19 cellular contexts compared by ENCODE assay signal in the genomic region with DNA sequence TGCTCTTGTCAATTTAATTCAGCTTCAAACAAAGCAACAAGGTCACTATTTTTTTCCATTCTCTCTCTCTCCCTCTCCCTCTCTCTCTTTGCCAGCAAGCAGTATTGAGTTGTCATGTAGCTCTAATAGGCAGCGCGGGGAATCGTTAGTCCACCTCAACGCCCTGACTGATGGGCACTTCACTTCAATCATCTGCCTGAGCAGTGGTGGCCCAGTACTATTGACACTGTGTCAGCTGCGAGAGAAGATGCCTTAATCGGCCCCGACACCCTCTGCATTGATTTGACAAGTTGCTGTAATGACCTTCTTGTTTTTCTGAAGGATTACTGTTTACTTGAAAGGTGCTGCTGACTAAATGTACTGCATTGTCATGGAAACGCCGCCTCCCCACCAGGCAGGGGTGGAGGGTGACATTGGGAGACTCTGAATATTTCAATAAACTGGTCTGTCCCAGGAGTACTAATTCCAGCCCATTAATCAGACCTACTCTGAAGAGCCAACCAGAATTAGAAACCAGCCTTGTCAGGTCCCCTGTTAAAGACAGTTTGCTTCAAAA.
DNase-seq lines count a peak whose midpoint lies in the region; ATAC-seq and TF ChIP-seq lines count a peak whose summit lies in the region.
"Had no signal": no experiment of that assay in that cellular context is flagged by ENCODE, and none has a peak within 500 bp of the region (broad histone marks: within the 10 kb centered on the region; RNA-seq: fewer than 3 reads in every experiment).

No MANE protein-coding gene starts in this region.

- no peak overlapping the region for H3K4me2 ChIP-seq in osteoblast (ENCODE audit: insufficient read depth, low read length)
- H3K4me2 ChIP-seq: KMS-11 had no signal

- H3K9ac ChIP-seq in endocrine pancreas (ENCODE audit: control insufficient read depth, insufficient read depth, low read length): no peak overlapping the region
- H3K9ac ChIP-seq: KMS-11 had no signal

- no peak for TF ChIP-seq CTCF in osteoblast (IDR thresholded peaks at IDR 0.05; ENCODE audit: extremely low read depth, low read depth, low read length)

- no peaks in the 10 kb centered on the region for H3K27me3 ChIP-seq in endocrine pancreas (ENCODE audit: control insufficient read depth, insufficient read depth, low read length)
- peaks cover 9% of the 10 kb centered on the region for H3K27me3 ChIP-seq in osteoblast (ENCODE audit: insufficient read depth, low read length)
- H3K27me3 ChIP-seq: SJSA1 had no signal

- peak overlapping the region; percentile 32 for H3K4me3 ChIP-seq in endocrine pancreas (ENCODE audit: control insufficient read depth, insufficient read depth, low read length)
- no peak overlapping the region for H3K4me3 ChIP-seq in osteoblast (ENCODE audit: insufficient read depth, low read length)
- H3K4me3 ChIP-seq: SJSA1 had no signal

- DNase-seq in NCI-H1417 (lab: John Stamatoyannopoulos, UW) (peak in 2 of 3 experiments; percentile 23 to 71), NCI-H1417 treated with DMSO at 0.1 percent for 48 hours (lab: John Stamatoyannopoulos, UW) (no peak), NCI-H748 (lab: John Stamatoyannopoulos, UW; ENCODE audit: unreplicated experiment) (peak; percentile 74), osteoblast (ENCODE audit: insufficient read length, low spot score, missing footprints) (peak; percentile 19), SW 1271 (lab: John Stamatoyannopoulos, UW) (no peak), DMS 273 (lab: John Stamatoyannopoulos, UW; ENCODE audit: unreplicated experiment) (no peak)
- DNase-seq: 8988T, DMS 273 treated with DMSO at 0.1 percent for 48 hours, GDM1, H9, NCI-H1694, NCI-H2081 treated with DMSO at 0.1 percent for 48 hours, NCI-H446 had no signal

- ATAC-seq in HG03342 (IDR thresholded peaks at IDR 0.05; ENCODE audit: unreplicated experiment): no peak
- ATAC-seq: Panc1 had no signal

- H3K4me1 ChIP-seq in endocrine pancreas (ENCODE audit: control insufficient read depth, insufficient read depth, low read length) (peaks cover 11% of the 10 kb centered on the region), osteoblast (ENCODE audit: insufficient read depth, low read length) (peaks cover 9% of the 10 kb centered on the region)
- H3K4me1 ChIP-seq: SJSA1 had no signal

- H2AFZ ChIP-seq in osteoblast (ENCODE audit: low read length): no peak overlapping the region

- H3K9me3 ChIP-seq in endocrine pancreas (ENCODE audit: control insufficient read depth, low read length) (no peaks in the 10 kb centered on the region), osteoblast (ENCODE audit: low read depth, low read length) (no peaks in the 10 kb centered on the region)
- H3K9me3 ChIP-seq: SJSA1 had no signal

- H3K27ac ChIP-seq in osteoblast (ENCODE audit: low read depth, low read length): no peak overlapping the region
- H3K27ac ChIP-seq: HL-60, KMS-11, SJSA1 had no signal

- no peaks in the 10 kb centered on the region for H3K79me2 ChIP-seq in osteoblast (ENCODE audit: insufficient read depth, low read length)

- no peaks in the 10 kb centered on the region for H4K20me1 ChIP-seq in osteoblast (ENCODE audit: insufficient read depth, low read length)

- H3K36me3 ChIP-seq in endocrine pancreas (ENCODE audit: control insufficient read depth, insufficient read depth, low read length) (no peaks in the 10 kb centered on the region), osteoblast (ENCODE audit: insufficient read depth, low read length) (no peaks in the 10 kb centered on the region)
- H3K36me3 ChIP-seq: SJSA1 had no signal

Comparison
In these comparisons a context has a peak if more than half of its experiments do, and no peak if none do; other contexts are left out.
1. DNase-seq: peak in NCI-H1417 (2 of 3), NCI-H748 (single experiment) and osteoblast (single experiment); none in NCI-H1417 treated with DMSO at 0.1 percent for 48 hours (single experiment), SW 1271 (0 of 2) and DMS 273 (single experiment).